Comparison of ENCODE assay signal across 8 cellular contexts in genomic region chr1:202615501-202616354, GRCh38.
DNase-seq lines count a peak whose midpoint lies in the region; ATAC-seq, FAIRE-seq and TF ChIP-seq lines count a peak whose summit lies in the region.

No MANE protein-coding gene starts in this region.

- H3K4me3 ChIP-seq in lower lobe of right lung, result no peak overlapping the region

- no peak overlapping the region for H3K4me3 Mint-ChIP-seq in activated CD8-positive, alpha-beta T cell treated with anti-CD3 and anti-CD28 coated beads for 36 hours

- DNase-seq in Daoy (ENCODE audit: low read depth), result peak; percentile 87
- DNase-seq in activated CD8-positive, alpha-beta T cell treated with anti-CD3 and anti-CD28 coated beads for 36 hours, result peak; percentile 39
- DNase-seq in lower lobe of right lung, result no peak
- DNase-seq in D721Med (ENCODE audit: insufficient read length, low spot score), result no peak
- DNase-seq in cerebellar cortex (ENCODE audit: low spot score), result no peak
- no peak for DNase-seq in activated CD4-positive, alpha-beta T cell treated with anti-CD3 and anti-CD28 coated beads for 1 hour

- intact Hi-C loops in activated CD8-positive, alpha-beta T cell treated with anti-CD3 and anti-CD28 coated beads for 36 hours (cut with micrococcal nuclease), result no loop called here
- intact Hi-C loops in lower lobe of right lung (cut with DNase I), result no loop called here

- H3K27me3 Mint-ChIP-seq in activated CD8-positive, alpha-beta T cell treated with anti-CD3 and anti-CD28 coated beads for 36 hours, result peaks cover 13% of the 10 kb centered on the region

- no peaks in the 10 kb centered on the region for H3K9me3 ChIP-seq in lower lobe of right lung

- H3K27ac Mint-ChIP-seq in activated CD8-positive, alpha-beta T cell treated with anti-CD3 and anti-CD28 coated beads for 36 hours, result no peak overlapping the region

- no peak for TF ChIP-seq CTCF in activated CD8-positive, alpha-beta T cell treated with anti-CD3 and anti-CD28 coated beads for 36 hours (IDR thresholded peaks at IDR 0.05)
- TF ChIP-seq CTCF in lower lobe of right lung (IDR thresholded peaks at IDR 0.05) (no peak), D721Med (IDR thresholded peaks at IDR 0.05; ENCODE audit: insufficient read depth, missing control alignments) (no peak)

- POLR2A ChIA-PET in activated CD8-positive, alpha-beta T cell treated with anti-CD3 and anti-CD28 coated beads for 36 hours (lab: Charles Lee), result no interaction called here

- H3K9me3 Mint-ChIP-seq in activated CD8-positive, alpha-beta T cell treated with anti-CD3 and anti-CD28 coated beads for 36 hours, result no peaks in the 10 kb centered on the region

- no peaks in the 10 kb centered on the region for H3K36me3 Mint-ChIP-seq in activated CD8-positive, alpha-beta T cell treated with anti-CD3 and anti-CD28 coated beads for 36 hours (ENCODE audit: low read depth)

- ATAC-seq in GM21367 (IDR thresholded peaks at IDR 0.05; ENCODE audit: unreplicated experiment) (peak; percentile 69), HG03565 (IDR thresholded peaks at IDR 0.05; ENCODE audit: unreplicated experiment) (peak; percentile 79), lower lobe of right lung (peak; percentile 68 to 70)
- peak; percentile 68 for ATAC-seq in activated CD8-positive, alpha-beta T cell treated with anti-CD3 and anti-CD28 coated beads for 36 hours

- H3K27ac ChIP-seq in lower lobe of right lung, result peak overlapping the region; percentile 53

- CTCF ChIA-PET in activated CD8-positive, alpha-beta T cell treated with anti-CD3 and anti-CD28 coated beads for 36 hours (lab: Charles Lee), result interaction anchor here (1.1 to 1.9 kb wide), 2 partner anchors 10 to 44 kb away, joined by 3 to 4 read pairs; no protein-coding TSS in a partner anchor

- H3K4me1 Mint-ChIP-seq in activated CD8-positive, alpha-beta T cell treated with anti-CD3 and anti-CD28 coated beads for 36 hours (ENCODE audit: low read depth), result peaks cover 17% of the 10 kb centered on the region

- H3K27me3 ChIP-seq in lower lobe of right lung (ENCODE audit: low read depth), result peaks cover 20% of the 10 kb centered on the region

- no peaks in the 10 kb centered on the region for H3K36me3 ChIP-seq in lower lobe of right lung

- peaks cover 24% of the 10 kb centered on the region for H3K4me1 ChIP-seq in lower lobe of right lung

- FAIRE-seq in D721Med (lab: Jason Lieb, UNC), result no peak

Comparison
In these comparisons a context has a peak if more than half of its experiments do, and no peak if none do; other contexts are left out.
1. DNase-seq: peak in Daoy (single experiment) and activated CD8-positive, alpha-beta T cell treated with anti-CD3 and anti-CD28 coated beads for 36 hours (single experiment); none in lower lobe of right lung (single experiment), D721Med (single experiment), cerebellar cortex (single experiment) and activated CD4-positive, alpha-beta T cell treated with anti-CD3 and anti-CD28 coated beads for 1 hour (single experiment).
2. Peak in every context shown above with its lines, with median percentiles within 50 percentile points of each other: ATAC-seq.